14 cellular contexts compared by ENCODE assay signal in genomic region chr7:100465299-100465698, GRCh38. TPM values are rescaled to one million over a fixed set of nuclear protein-coding genes. Genes with fewer than 3 reads are reported as not detected.
A peak's percentile ranks its signal among the peaks of the same experiment; 100 is the strongest.
DNase-seq lines count a peak whose midpoint lies in the region; ATAC-seq and TF ChIP-seq lines count a peak whose summit lies in the region.
"Had no signal": no experiment of that assay in that cellular context is flagged by ENCODE, and none has a peak within 500 bp of the region (broad histone marks: within the 10 kb centered on the region; RNA-seq: fewer than 3 reads in every experiment).

No MANE protein-coding gene starts in this region.

- intact Hi-C loops in psoas muscle (cut with DNase I): loop anchor here (5.0 kb wide), 2 partner anchors 97 to 227 kb away; partner anchors contain the start of gene GIGYF1 (in 1 of the 2)

- 0 out of 2 replicates have a peak overlapping the region, but pooled peaks have one; percentile 0 for H3K27ac ChIP-seq in C4-2B
- no peak overlapping the region for H3K27ac ChIP-seq in psoas muscle
- H3K27ac ChIP-seq: neural progenitor cell had no signal

- H3K4me1 ChIP-seq in endocrine pancreas (ENCODE audit: control insufficient read depth, insufficient read depth, low read length) (no peaks in the 10 kb centered on the region), skeletal muscle satellite cell (ENCODE audit: control insufficient read depth, insufficient read depth, low read length) (peaks cover 33% of the 10 kb centered on the region), psoas muscle (peaks cover 11% of the 10 kb centered on the region)

- no peaks in the 10 kb centered on the region; the same call in 1 of the 2 replicates for H3K36me3 ChIP-seq in MG63
- no peaks in the 10 kb centered on the region for H3K36me3 ChIP-seq in endocrine pancreas (ENCODE audit: control insufficient read depth, insufficient read depth, low read length)
- peaks cover 17% of the 10 kb centered on the region for H3K36me3 ChIP-seq in skeletal muscle satellite cell (ENCODE audit: insufficient read depth, low read length)
- peaks cover 0 to 2% of the 10 kb centered on the region in 2 donors for H3K36me3 ChIP-seq in psoas muscle (ENCODE audit: insufficient read depth in 1 of 2, low read depth in 1 of 2)
- H3K36me3 ChIP-seq: neural progenitor cell had no signal

- no peaks in the 10 kb centered on the region for H3K27me3 ChIP-seq in MG63
- no peaks in the 10 kb centered on the region for H3K27me3 ChIP-seq in endocrine pancreas (ENCODE audit: control insufficient read depth, insufficient read depth, low read length)
- no peaks in the 10 kb centered on the region for H3K27me3 ChIP-seq in skeletal muscle satellite cell (ENCODE audit: control insufficient read depth, insufficient read depth, low read length)
- H3K27me3 ChIP-seq in psoas muscle (ENCODE audit: insufficient read depth in 3 of 3, low read length in 2 of 3): no peaks in the 10 kb centered on the region
- H3K27me3 ChIP-seq: gastrocnemius medialis, neural progenitor cell, stomach had no signal

- peaks cover 0 to 4% (median 0%) of the 10 kb centered on the region in 3 donors for H3K27me3 Mint-ChIP-seq in immature natural killer cell (ENCODE audit: low read depth in 3 of 3)

- H3K9me3 ChIP-seq in MG63: no peaks in the 10 kb centered on the region
- no peaks in the 10 kb centered on the region for H3K9me3 ChIP-seq in endocrine pancreas (ENCODE audit: control insufficient read depth, low read length)
- no peaks in the 10 kb centered on the region for H3K9me3 ChIP-seq in skeletal muscle satellite cell (replicated peaks; ENCODE audit: low read length)
- no peaks in the 10 kb centered on the region for H3K9me3 ChIP-seq in psoas muscle
- H3K9me3 ChIP-seq: gastrocnemius medialis, stomach had no signal

- H3K4me1 Mint-ChIP-seq in immature natural killer cell: peaks cover 0 to 5% of the 10 kb centered on the region in 2 donors

- TF ChIP-seq CTCF in C4-2B (conservative IDR thresholded peaks at IDR 0.05) (no peak), psoas muscle (IDR thresholded peaks at IDR 0.05) (no peak)

- WGBS in psoas muscle, 3 donors: 54 to 60% (median 60%) methylated on average over 8 of the region's 8 CpGs

- peak overlapping the region; percentile 23 for H3K4me2 ChIP-seq in skeletal muscle satellite cell (ENCODE audit: low read length)

- H3K27ac Mint-ChIP-seq in immature natural killer cell: peak overlapping the region in 2 of 6 donors; percentile 72 to 84
- H3K27ac Mint-ChIP-seq: neural progenitor cell had no signal

- no peaks in the 10 kb centered on the region for H3K9me3 Mint-ChIP-seq in immature natural killer cell
- H3K9me3 Mint-ChIP-seq: activated naive CD4-positive, alpha-beta T cell treated with anti-CD3 and anti-CD28 coated beads, Interleukin-2, amount 50 U/mL, for 72 hours; neural progenitor cell had no signal

- no peak overlapping the region for H3K4me3 ChIP-seq in MG63
- no peak overlapping the region for H3K4me3 ChIP-seq in endocrine pancreas (ENCODE audit: control insufficient read depth, insufficient read depth, low read length)
- H3K4me3 ChIP-seq in skeletal muscle satellite cell (ENCODE audit: low read length): no peak overlapping the region
- no peak overlapping the region for H3K4me3 ChIP-seq in psoas muscle

- ATAC-seq in HG03139 (IDR thresholded peaks at IDR 0.05; ENCODE audit: unreplicated experiment): no peak
- no peak for ATAC-seq in psoas muscle

- peaks cover 0 to 9% (median 0%) of the 10 kb centered on the region in 3 donors for H3K36me3 Mint-ChIP-seq in immature natural killer cell
- H3K36me3 Mint-ChIP-seq: activated naive CD4-positive, alpha-beta T cell treated with anti-CD3 and anti-CD28 coated beads, Interleukin-2, amount 50 U/mL, for 72 hours; neural progenitor cell had no signal

- DNase-seq in MG63: peak; percentile 26
- no peak for DNase-seq in immature natural killer cell
- DNase-seq in psoas muscle: no peak
- DNase-seq: activated CD4-positive, alpha-beta T cell treated with anti-CD3 and anti-CD28 coated beads for 48 hours; T-helper 9 cell had no signal

- H3K9ac ChIP-seq in endocrine pancreas (ENCODE audit: control insufficient read depth, insufficient read depth, low read length): peak overlapping the region; percentile 25
- no peak overlapping the region for H3K9ac ChIP-seq in skeletal muscle satellite cell (ENCODE audit: low read depth, low read length)
- H3K9ac ChIP-seq: neural progenitor cell had no signal

- H3K4me3 Mint-ChIP-seq in immature natural killer cell: no peak overlapping the region
- H3K4me3 Mint-ChIP-seq: neural progenitor cell had no signal

RNA-seq across cellular contexts. Expression of gene SPACDR, which starts 1.2 kb away (rescaled TPM):
- total RNA-seq in MG63 (2014; rRNA removed; shearing (Covaris generic); ENCODE audit: low replicate concordance): 0.56 TPM in 1 of 2 replicates, not detected in the other
- total RNA-seq in skeletal muscle satellite cell (2012; rRNA removed): 0.51 and 1.1 TPM in 2 replicates
- polyA plus RNA-seq in immature natural killer cell: 1 to 10 TPM in 1 of 3 donors, under 1 TPM in 1, not detected in 1; 0.43 to 2.2 TPM
- total RNA-seq in psoas muscle: not detected
- polyA plus RNA-seq in psoas muscle: under 1 TPM in 2 of 3 donors, not detected in 1; 0.17 to 0.25 TPM
- total RNA-seq: HepG2 had no signal

RNA-seq across cellular contexts. Expression of gene TSC22D4, which starts 13.7 kb away (rescaled TPM):
- total RNA-seq in MG63 (2014; rRNA removed; shearing (Covaris generic); ENCODE audit: low replicate concordance): 5.7 and 27.7 TPM in 2 replicates
- total RNA-seq in skeletal muscle satellite cell (2012; rRNA removed): 34.5 and 41.9 TPM in 2 replicates
- polyA plus RNA-seq in immature natural killer cell (10 to 100 TPM; 32.4 to 42.2 (median 35.3) TPM), psoas muscle (10 to 100 TPM; 16.4 to 24.8 (median 16.7) TPM)
- total RNA-seq in psoas muscle: 10 to 100 TPM; 15.7 to 23.6 (median 17.6) TPM

RNA-seq across cellular contexts. Expression of gene NYAP1, which starts 18.4 kb away (rescaled TPM):
- total RNA-seq in MG63 (2014; rRNA removed; shearing (Covaris generic); ENCODE audit: low replicate concordance): not detected in 2 replicates
- total RNA-seq in skeletal muscle satellite cell (2012; rRNA removed): 2.8 and 3.5 TPM in 2 replicates
- polyA plus RNA-seq in immature natural killer cell (not detected), psoas muscle (under 1 TPM; 0.12 to 0.23 (median 0.21) TPM)
- total RNA-seq in psoas muscle: under 1 TPM; 0.08 to 0.32 (median 0.12) TPM

RNA-seq across cellular contexts. Expression of gene PPP1R35, which starts 29.0 kb away (rescaled TPM):
- 12.9 and 25.1 TPM in 2 replicates for total RNA-seq in MG63 (2014; rRNA removed; shearing (Covaris generic); ENCODE audit: low replicate concordance)
- 11.8 and 12.7 TPM in 2 replicates for total RNA-seq in skeletal muscle satellite cell (2012; rRNA removed)
- polyA plus RNA-seq in immature natural killer cell: 10 to 100 TPM; 25.7 to 42.2 (median 41.8) TPM
- total RNA-seq in psoas muscle: 10 to 100 TPM in 3 of 4 donors, 1 to 10 TPM in 1; 8.0 to 17.9 (median 13.0) TPM
- 10 to 100 TPM in 2 of 3 donors, 1 to 10 TPM in 1; 9.8 to 22.4 (median 12.8) TPM for polyA plus RNA-seq in psoas muscle

RNA-seq across cellular contexts. Expression of gene MEPCE, which starts 35.7 kb away (rescaled TPM):
- 46.1 and 57.3 TPM in 2 replicates for total RNA-seq in MG63 (2014; rRNA removed; shearing (Covaris generic); ENCODE audit: low replicate concordance)
- total RNA-seq in skeletal muscle satellite cell (2012; rRNA removed): 26.6 and 40.6 TPM in 2 replicates
- 10 to 100 TPM in 1 of 3 donors, 1 to 10 TPM in 2; 3.0 to 12.1 (median 8.3) TPM for polyA plus RNA-seq in immature natural killer cell
- total RNA-seq in psoas muscle: 10 to 100 TPM; 27.2 to 41.5 (median 36.9) TPM
- polyA plus RNA-seq in psoas muscle: 10 to 100 TPM; 28.7 to 40.5 (median 29.5) TPM
